24 cellular contexts compared by ENCODE assay signal in the genomic region with DNA sequence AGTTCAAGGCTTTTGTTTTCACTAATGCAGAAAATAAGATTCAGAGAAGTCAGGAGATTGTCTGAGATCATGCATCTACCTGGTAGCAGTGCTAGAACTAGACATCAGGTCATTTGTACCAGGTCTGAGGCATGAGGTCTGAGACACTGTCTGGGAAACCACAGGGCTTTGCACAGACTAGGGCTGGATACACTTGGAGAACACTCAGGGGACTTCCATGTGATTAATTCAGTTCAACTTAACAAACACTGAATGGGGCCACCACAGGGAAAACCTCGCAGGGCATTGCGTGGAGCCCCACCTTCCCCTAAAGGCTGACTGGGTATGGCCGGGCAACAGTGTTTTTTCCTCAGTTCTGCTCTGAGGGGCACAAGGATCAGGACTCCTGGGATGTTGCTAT.
DNase-seq lines count a peak whose midpoint lies in the region; ATAC-seq and TF ChIP-seq lines count a peak whose summit lies in the region.
"Had no signal": no experiment of that assay in that cellular context is flagged by ENCODE, and none has a peak within 500 bp of the region (broad histone marks: within the 10 kb centered on the region; RNA-seq: fewer than 3 reads in every experiment).

No MANE protein-coding gene starts in this region.

- no peak overlapping the region for H3K4me3 ChIP-seq in esophagus squamous epithelium
- H3K4me3 ChIP-seq: colonic mucosa, esophagus muscularis mucosa, psoas muscle, skin epidermis, upper lobe of left lung had no signal

- H3K27me3 ChIP-seq in esophagus squamous epithelium = no peaks in the 10 kb centered on the region
- H3K27me3 ChIP-seq: colonic mucosa, esophagus muscularis mucosa, upper lobe of left lung had no signal

- no peak for TF ChIP-seq POLR2A in esophagus squamous epithelium (IDR thresholded peaks at IDR 0.05)

- TF ChIP-seq CTCF in glutamatergic neuron (IDR thresholded peaks at IDR 0.05; ENCODE audit: partially characterized antibody, unreplicated experiment) (no peak), esophagus squamous epithelium (IDR thresholded peaks at IDR 0.05) (no peak)

- H3K27ac ChIP-seq in esophagus squamous epithelium = no peak overlapping the region
- H3K27ac ChIP-seq: colonic mucosa, esophagus muscularis mucosa, psoas muscle, upper lobe of left lung had no signal

- H3K9me3 Mint-ChIP-seq in activated naive CD8-positive, alpha-beta T cell treated with anti-CD3 and anti-CD28 coated beads, Interleukin-2, amount 50 U/mL, for 24 hours = no peaks in the 10 kb centered on the region
- no peaks in the 10 kb centered on the region for H3K9me3 Mint-ChIP-seq in activated naive CD8-positive, alpha-beta T cell treated with anti-CD3 and anti-CD28 coated beads for 36 hours
- H3K9me3 Mint-ChIP-seq in glutamatergic neuron (ENCODE audit: unreplicated experiment) = no peaks in the 10 kb centered on the region
- H3K9me3 Mint-ChIP-seq: activated CD4-positive, alpha-beta memory T cell treated with anti-CD3 and anti-CD28 coated beads for 36 hours; effector memory CD8-positive, alpha-beta T cell; WTC11 had no signal

- DNase-seq in activated naive CD8-positive, alpha-beta T cell treated with anti-CD3 and anti-CD28 coated beads, Interleukin-2, amount 50 U/mL, for 24 hours = no peak
- DNase-seq in activated naive CD8-positive, alpha-beta T cell treated with anti-CD3 and anti-CD28 coated beads for 36 hours = no peak
- DNase-seq in HK-2 (ENCODE audit: unreplicated experiment) (peak; percentile 7), glutamatergic neuron (no peak), NCI-H2196 treated with DMSO at 0.1 percent for 48 hours (lab: John Stamatoyannopoulos, UW; ENCODE audit: unreplicated experiment) (no peak), NCI-H2081 treated with DMSO at 0.1 percent for 48 hours (lab: John Stamatoyannopoulos, UW) (no peak), esophagus squamous epithelium (lab: John Stamatoyannopoulos, UW) (no peak)
- no peak for DNase-seq in stimulated activated naive CD8-positive, alpha-beta T cell treated with anti-CD3 and anti-CD28 coated beads, Interleukin-15, Interleukin-2, amounts not matched to agents 100 U/mL and 50 U/mL, for 24 hours
- DNase-seq: activated CD4-positive, alpha-beta memory T cell treated with anti-CD3 and anti-CD28 coated beads for 36 hours; activated gamma-delta T cell; BE2C; Caco-2; colonic mucosa; DMS79; effector memory CD8-positive, alpha-beta T cell; GF-D8; kidney; psoas muscle; stimulated activated CD4-positive, alpha-beta T cell treated with anti-CD3 and anti-CD28 coated beads, Interleukin-1b, Interleukin-23, amount 100 ng/mL, for 48 hours; T-helper 9 cell; upper lobe of left lung had no signal

- H3K27me3 Mint-ChIP-seq in activated naive CD8-positive, alpha-beta T cell treated with anti-CD3 and anti-CD28 coated beads, Interleukin-2, amount 50 U/mL, for 24 hours = no peaks in the 10 kb centered on the region
- H3K27me3 Mint-ChIP-seq in activated naive CD8-positive, alpha-beta T cell treated with anti-CD3 and anti-CD28 coated beads for 36 hours = no peaks in the 10 kb centered on the region
- H3K27me3 Mint-ChIP-seq in glutamatergic neuron (ENCODE audit: unreplicated experiment) = peaks cover 5% of the 10 kb centered on the region
- H3K27me3 Mint-ChIP-seq: activated CD4-positive, alpha-beta memory T cell treated with anti-CD3 and anti-CD28 coated beads for 36 hours; effector memory CD8-positive, alpha-beta T cell had no signal

- H3K9me3 ChIP-seq in esophagus squamous epithelium = no peaks in the 10 kb centered on the region
- H3K9me3 ChIP-seq: BE2C, Caco-2, colonic mucosa, esophagus muscularis mucosa, psoas muscle, upper lobe of left lung had no signal

- H3K36me3 ChIP-seq in esophagus squamous epithelium = no peaks in the 10 kb centered on the region
- H3K36me3 ChIP-seq: BE2C, colonic mucosa, esophagus muscularis mucosa, upper lobe of left lung had no signal

- intact Hi-C loops in esophagus squamous epithelium (cut with DNase I) = no loop called here

- H3K27ac Mint-ChIP-seq in activated naive CD8-positive, alpha-beta T cell treated with anti-CD3 and anti-CD28 coated beads, Interleukin-2, amount 50 U/mL, for 24 hours = no peak overlapping the region
- no peak overlapping the region for H3K27ac Mint-ChIP-seq in activated naive CD8-positive, alpha-beta T cell treated with anti-CD3 and anti-CD28 coated beads for 36 hours
- no peak overlapping the region for H3K27ac Mint-ChIP-seq in glutamatergic neuron (ENCODE audit: unreplicated experiment)
- H3K27ac Mint-ChIP-seq: activated CD4-positive, alpha-beta memory T cell treated with anti-CD3 and anti-CD28 coated beads for 36 hours; effector memory CD8-positive, alpha-beta T cell had no signal

- peaks cover 2% of the 10 kb centered on the region for H3K36me3 Mint-ChIP-seq in activated naive CD8-positive, alpha-beta T cell treated with anti-CD3 and anti-CD28 coated beads, Interleukin-2, amount 50 U/mL, for 24 hours (ENCODE audit: low read depth)
- peaks cover 3% of the 10 kb centered on the region for H3K36me3 Mint-ChIP-seq in activated naive CD8-positive, alpha-beta T cell treated with anti-CD3 and anti-CD28 coated beads for 36 hours
- no peaks in the 10 kb centered on the region for H3K36me3 Mint-ChIP-seq in glutamatergic neuron (ENCODE audit: unreplicated experiment)
- H3K36me3 Mint-ChIP-seq: WTC11 had no signal

- H3K4me1 Mint-ChIP-seq in activated naive CD8-positive, alpha-beta T cell treated with anti-CD3 and anti-CD28 coated beads, Interleukin-2, amount 50 U/mL, for 24 hours = peaks cover 11% of the 10 kb centered on the region
- H3K4me1 Mint-ChIP-seq in activated naive CD8-positive, alpha-beta T cell treated with anti-CD3 and anti-CD28 coated beads for 36 hours = no peaks in the 10 kb centered on the region
- H3K4me1 Mint-ChIP-seq in glutamatergic neuron (ENCODE audit: low read depth, unreplicated experiment) = peaks cover 18% of the 10 kb centered on the region

- H3K4me3 Mint-ChIP-seq in activated naive CD8-positive, alpha-beta T cell treated with anti-CD3 and anti-CD28 coated beads, Interleukin-2, amount 50 U/mL, for 24 hours = no peak overlapping the region
- no peak overlapping the region for H3K4me3 Mint-ChIP-seq in activated naive CD8-positive, alpha-beta T cell treated with anti-CD3 and anti-CD28 coated beads for 36 hours
- H3K4me3 Mint-ChIP-seq in glutamatergic neuron (ENCODE audit: unreplicated experiment) = peak overlapping the region; percentile 45
- H3K4me3 Mint-ChIP-seq: activated CD4-positive, alpha-beta memory T cell treated with anti-CD3 and anti-CD28 coated beads for 36 hours; effector memory CD8-positive, alpha-beta T cell; WTC11 had no signal

- no peaks in the 10 kb centered on the region for H3K4me1 ChIP-seq in esophagus squamous epithelium
- H3K4me1 ChIP-seq: BE2C, Caco-2, colonic mucosa, esophagus muscularis mucosa, upper lobe of left lung had no signal

- WGBS in esophagus squamous epithelium, 2 donors = no CpG with 5 or more reads among the region's 3 CpGs

- peak; percentile 69 for ATAC-seq in activated naive CD8-positive, alpha-beta T cell treated with anti-CD3 and anti-CD28 coated beads, Interleukin-2, amount 50 U/mL, for 24 hours
- peak; percentile 63 for ATAC-seq in stimulated activated naive CD8-positive, alpha-beta T cell treated with anti-CD3 and anti-CD28 coated beads, Interleukin-15, Interleukin-2, amounts not matched to agents 100 U/mL and 50 U/mL, for 24 hours
- ATAC-seq: effector memory CD8-positive, alpha-beta T cell had no signal
